In genomic region chrX:135114392-135114791, GRCh38 we compare ENCODE assay signal across 13 cellular contexts. TPM values are rescaled to one million over a fixed set of nuclear protein-coding genes. Genes with fewer than 3 reads are reported as not detected.
DNase-seq lines count a peak whose midpoint lies in the region; ATAC-seq and TF ChIP-seq lines count a peak whose summit lies in the region.
"Had no signal": no experiment of that assay in that cellular context is flagged by ENCODE, and none has a peak within 500 bp of the region (broad histone marks: within the 10 kb centered on the region; RNA-seq: fewer than 3 reads in every experiment).

No MANE protein-coding gene starts in this region.

- H3K4me1 ChIP-seq in smooth muscle cell (ENCODE audit: low read depth) = no peaks in the 10 kb centered on the region
- H3K4me1 ChIP-seq: left lung had no signal

- in situ Hi-C loops in KBM-7 (cut with MboI; ENCODE audit: low pct_unique_long_range_greater_than_20kb, low sequenced_read_pairs) = no loop called here

- H3K4me3 ChIP-seq in GM12864 (ENCODE audit: low read depth, low read length) (no peak overlapping the region), smooth muscle cell (no peak overlapping the region), MG63 (no peak overlapping the region)
- H3K4me3 ChIP-seq: left lung had no signal

- no peak overlapping the region for H3K4me2 ChIP-seq in smooth muscle cell

- no peak overlapping the region for H3K9ac ChIP-seq in smooth muscle cell (ENCODE audit: low read depth)

- TF ChIP-seq CTCF in GM12864 (IDR thresholded peaks at IDR 0.05; ENCODE audit: low read depth, low read length, missing control alignments) = no peak
- TF ChIP-seq CTCF in smooth muscle cell (IDR thresholded peaks at IDR 0.05; ENCODE audit: borderline replicate concordance, insufficient read depth, poor library complexity, severe bottlenecking) = no peak

- no peaks in the 10 kb centered on the region for H3K36me3 ChIP-seq in smooth muscle cell (ENCODE audit: low read depth)
- no peaks in the 10 kb centered on the region for H3K36me3 ChIP-seq in MG63
- H3K36me3 ChIP-seq: left lung had no signal

- DNase-seq in GM12864 (ENCODE audit: low read depth) (peak; percentile 44), KBM-7 (peak; percentile 39), smooth muscle cell (lab: John Stamatoyannopoulos, UW; ENCODE audit: unreplicated experiment) (no peak), MG63 (no peak), GF-D8 (lab: John Stamatoyannopoulos, UW) (no peak)
- DNase-seq in stimulated activated naive CD4-positive, alpha-beta T cell treated with Interleukin-2 at 50 U/mL for 16 hours (lab: John Stamatoyannopoulos, UW) = no peak
- DNase-seq: left lung, NCI-H1048, SHP77 treated with DMSO at 0.1 percent for 48 hours had no signal

- no peak overlapping the region for H3K27ac ChIP-seq in smooth muscle cell (ENCODE audit: low read depth)
- H3K27ac ChIP-seq: left lung had no signal

- H3F3A ChIP-seq in smooth muscle cell (ENCODE audit: low read depth) = no peaks in the 10 kb centered on the region

- H3K9me3 ChIP-seq in smooth muscle cell (replicated peaks; ENCODE audit: low read depth) = no peaks in the 10 kb centered on the region
- H3K9me3 ChIP-seq in MG63 = no peaks in the 10 kb centered on the region
- H3K9me3 ChIP-seq: left lung had no signal

- ATAC-seq in GM19328 (IDR thresholded peaks at IDR 0.05; ENCODE audit: unreplicated experiment) = peak; percentile 81
- ATAC-seq in HG02852 (IDR thresholded peaks at IDR 0.05; ENCODE audit: unreplicated experiment) = peak; percentile 95
- ATAC-seq: left lung had no signal

- H3K79me2 ChIP-seq in smooth muscle cell (ENCODE audit: low read depth) = no peaks in the 10 kb centered on the region

- H4K20me1 ChIP-seq in smooth muscle cell (ENCODE audit: low read depth) = no peaks in the 10 kb centered on the region

- WGBS in smooth muscle cell (ENCODE audit: low lambda C conversion rate) = 79% methylated on average over 2 of the region's 2 CpGs

- no peaks in the 10 kb centered on the region for H3K27me3 ChIP-seq in smooth muscle cell (ENCODE audit: low read depth)
- no peaks in the 10 kb centered on the region for H3K27me3 ChIP-seq in MG63
- H3K27me3 ChIP-seq: left lung had no signal

- no peak overlapping the region for H2AFZ ChIP-seq in smooth muscle cell (ENCODE audit: low read depth)

RNA-seq across cellular contexts. Expression of gene ETDB, which starts 5.9 kb away (rescaled TPM):
- total RNA-seq in smooth muscle cell = not detected in 2 replicates
- polyA plus RNA-seq in smooth muscle cell = not detected in 2 replicates
- not detected in 2 replicates for total RNA-seq in MG63 (2014; rRNA removed; shearing (Covaris generic); ENCODE audit: low replicate concordance)
- total RNA-seq: activated CD8-positive, alpha-beta memory T cell treated with anti-CD3 and anti-CD28 coated beads for 36 hours; left lung had no signal
- polyA plus RNA-seq: BJ had no signal

RNA-seq across cellular contexts. Expression of gene SMIM10L2B, which starts 15.9 kb away (rescaled TPM):
- 3.7 and 3.9 TPM in 2 replicates for total RNA-seq in smooth muscle cell
- 7.8 and 10.6 TPM in 2 replicates for polyA plus RNA-seq in smooth muscle cell
- 0.07 and 0.66 TPM in 2 replicates for total RNA-seq in MG63 (2014; rRNA removed; shearing (Covaris generic); ENCODE audit: low replicate concordance)

RNA-seq across cellular contexts. Expression of gene CT55, which starts 56.8 kb away (rescaled TPM):
- not detected in 2 replicates for total RNA-seq in smooth muscle cell
- polyA plus RNA-seq in smooth muscle cell = not detected in 2 replicates
- not detected in 2 replicates for total RNA-seq in MG63 (2014; rRNA removed; shearing (Covaris generic); ENCODE audit: low replicate concordance)
- total RNA-seq: activated CD8-positive, alpha-beta memory T cell treated with anti-CD3 and anti-CD28 coated beads for 36 hours; left lung had no signal
- polyA plus RNA-seq: BJ had no signal

Comparison
In these comparisons a context has a peak if more than half of its experiments do, and no peak if none do; other contexts are left out.
1. DNase-seq: peak in GM12864 (single experiment) and KBM-7 (single experiment); none in stimulated activated naive CD4-positive, alpha-beta T cell treated with Interleukin-2 at 50 U/mL for 16 hours (single experiment), smooth muscle cell (single experiment), MG63 (single experiment) and GF-D8 (single experiment).